In the genomic region with DNA sequence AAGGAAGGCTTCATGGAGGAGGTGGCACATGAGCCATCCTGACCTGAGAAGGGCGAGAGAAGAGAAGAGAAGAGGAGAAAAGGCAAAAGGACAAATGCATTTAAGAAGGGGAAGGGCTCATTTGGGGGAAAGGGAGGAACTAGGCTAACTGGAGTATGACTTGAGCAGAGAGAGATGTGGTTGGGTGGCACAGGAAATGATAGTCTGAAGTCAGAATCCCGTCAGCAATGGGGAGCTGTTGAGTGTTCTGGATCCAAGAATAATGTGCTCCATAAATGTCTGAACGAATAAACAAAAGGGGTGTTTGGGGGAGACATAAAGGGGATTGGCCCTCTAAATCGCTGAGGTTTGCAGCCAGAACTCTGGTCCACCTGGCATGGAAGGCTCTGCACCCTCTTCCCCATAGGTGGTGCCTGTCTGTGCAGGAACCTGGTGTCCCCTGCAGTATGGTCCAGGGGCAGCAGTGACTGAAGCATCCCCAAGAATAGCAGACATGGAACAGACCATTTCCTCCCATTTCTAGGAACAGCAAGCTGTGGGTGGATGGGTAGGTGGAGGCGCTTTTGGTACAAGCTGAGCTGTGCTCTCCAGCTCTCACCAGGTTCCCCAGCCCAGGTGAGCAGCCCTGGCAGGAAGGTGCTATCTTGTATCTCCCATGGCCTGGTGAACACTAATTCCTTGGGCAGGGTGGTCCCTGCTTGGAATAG, we compare ENCODE assay signal across 17 cellular contexts. TPM values are rescaled to one million over a fixed set of nuclear protein-coding genes. Genes with fewer than 3 reads are reported as not detected.
A peak's percentile ranks its signal among the peaks of the same experiment; 100 is the strongest.
DNase-seq lines count a peak whose midpoint lies in the region; ATAC-seq, FAIRE-seq and TF ChIP-seq lines count a peak whose summit lies in the region.
"Had no signal": no experiment of that assay in that cellular context is flagged by ENCODE, and none has a peak within 500 bp of the region (broad histone marks: within the 10 kb centered on the region; RNA-seq: fewer than 3 reads in every experiment).

No MANE protein-coding gene starts in this region.

- no peak overlapping the region for H2BK5ac ChIP-seq in H1 (ENCODE audit: low read depth, low read length)

- no peaks in the 10 kb centered on the region for H3K27me3 ChIP-seq in H1 (replicated peaks in 1 of 4; ENCODE audit: control insufficient read depth in 3 of 4, extremely low read depth in 1 of 4, insufficient read depth in 3 of 4, low read length in 3 of 4)

- H3K14ac ChIP-seq in H1 (ENCODE audit: insufficient read length): no peak overlapping the region

- no peaks in the 10 kb centered on the region for H3K9me3 ChIP-seq in H1 (ENCODE audit: insufficient read depth in 2 of 2, low read depth in 1 of 2, low read length in 1 of 2)

- H3K9ac ChIP-seq in H1 (replicated peaks in 1 of 4; ENCODE audit: extremely low read depth in 1 of 4, low read depth in 3 of 4, low read length in 3 of 4): no peak overlapping the region
- H3K9ac ChIP-seq: GM23248, KMS-11 had no signal

- H4K91ac ChIP-seq in H1 (replicated peaks; ENCODE audit: insufficient read length, low read length): peak overlapping the region; percentile 53

- WGBS in H1 (ENCODE audit: extremely low coverage in 1 of 2, insufficient coverage in 1 of 2, insufficient read length in 1 of 2, insufficient replicate concordance in 2 of 2, low coverage in 1 of 2, low lambda C conversion rate in 2 of 2, missing lambda C conversion rate in 1 of 2), 2 experiments: 93% methylated on average over 5 of the region's 5 CpGs; no CpG with 5 or more reads in 1 of the 2 experiments

- no peaks in the 10 kb centered on the region for H3K79me2 ChIP-seq in H1 (ENCODE audit: control insufficient read depth in 1 of 2, insufficient read depth in 2 of 2, low read length in 2 of 2)

- no peaks in the 10 kb centered on the region for H3K79me1 ChIP-seq in H1 (ENCODE audit: low read depth, low read length)

- no peaks in the 10 kb centered on the region for H3K36me3 ChIP-seq in H1 (ENCODE audit: control insufficient read depth in 2 of 4, insufficient read depth in 4 of 4, low read length in 3 of 4)

- no peak overlapping the region for H3K4me2 ChIP-seq in H1 (ENCODE audit: insufficient read depth in 1 of 2, low read depth in 2 of 2, low read length in 2 of 2)
- H3K4me2 ChIP-seq: KMS-11 had no signal

- no peak for TF ChIP-seq RAD21 in H1 (IDR thresholded peaks at IDR 0.05 in 1 of 2, conservative IDR thresholded peaks at IDR 0.05 in 1 of 2; ENCODE audit: low read depth in 2 of 2, low read length in 2 of 2)

- no peak overlapping the region for H2BK15ac ChIP-seq in H1 (ENCODE audit: low read length)

- in situ Hi-C loops in GM13976 (cut with MboI; ENCODE audit: low sequenced_read_pairs, unreplicated experiment): no loop called here

- no peak for ATAC-seq in GM21423 (IDR thresholded peaks at IDR 0.05; ENCODE audit: unreplicated experiment)
- no peak for ATAC-seq in HG03175 (IDR thresholded peaks at IDR 0.05; ENCODE audit: unreplicated experiment)
- ATAC-seq in GM21619 (IDR thresholded peaks at IDR 0.05; ENCODE audit: unreplicated experiment): no peak

- CTCF ChIA-PET in H1 (lab: Charles Lee; ENCODE audit: partially characterized antibody): interaction anchor here (1.0 to 2.8 kb wide), 6 partner anchors 12 to 79 kb away, joined by 3 to 12 read pairs (median 6); no protein-coding TSS in a partner anchor

- no peak overlapping the region for H3K27ac ChIP-seq in H1 (ENCODE audit: low read depth, low read length)
- H3K27ac ChIP-seq: 22Rv1, C4-2B, GM23248, KMS-11 had no signal

- TF ChIP-seq POLR2A in H1 (IDR thresholded peaks at IDR 0.05; ENCODE audit: control extremely low read depth in 1 of 2, low read depth in 2 of 2, low read length in 2 of 2): no peak

- H2BK20ac ChIP-seq in H1 (ENCODE audit: low read length): no peak overlapping the region

- H2BK12ac ChIP-seq in H1 (ENCODE audit: low read depth, low read length): no peak overlapping the region

- no peak overlapping the region for H3K4ac ChIP-seq in H1 (replicated peaks; ENCODE audit: insufficient read length, low read depth, low read length)

- no peak overlapping the region for H2BK120ac ChIP-seq in H1 (replicated peaks; ENCODE audit: low read depth, low read length)

- H2AK5ac ChIP-seq in H1 (ENCODE audit: low read depth, low read length): 0 out of 2 replicates have a peak overlapping the region, but pooled peaks have one; percentile 58

- no peak overlapping the region for H3K4me3 ChIP-seq in H1 (ENCODE audit: extremely low read depth in 1 of 4, insufficient read depth in 2 of 4, low read depth in 3 of 4, low read length in 4 of 4)
- H3K4me3 ChIP-seq: GM23248 had no signal

- H3K23me2 ChIP-seq in H1 (ENCODE audit: low read depth, low read length): no peaks in the 10 kb centered on the region

- H4K8ac ChIP-seq in H1 (ENCODE audit: extremely low read depth, insufficient read depth, low read length): no peak overlapping the region

- H3K4me1 ChIP-seq in H1 (replicated peaks in 1 of 4; ENCODE audit: control insufficient read depth in 3 of 4, insufficient read depth in 4 of 4, low read length in 3 of 4): peaks cover under 1 to 21% (median 5%) of the 10 kb centered on the region in 4 experiments

- no peak for TF ChIP-seq EP300 in H1 (IDR thresholded peaks at IDR 0.05; ENCODE audit: borderline replicate concordance in 1 of 2, low read depth in 2 of 2, low read length in 2 of 2)

- TF ChIP-seq CTCF in H1 (IDR thresholded peaks at IDR 0.05; ENCODE audit: control extremely low read depth in 1 of 3, insufficient read depth in 1 of 3, low read depth in 1 of 3, low read length in 3 of 3) (no peak), GM13976 (IDR thresholded peaks at IDR 0.05; ENCODE audit: borderline replicate concordance, control extremely low read depth, extremely low read depth, insufficient read depth, missing control alignments) (no peak)

- POLR2A ChIA-PET in H1 (lab: Charles Lee; ENCODE audit: partially characterized antibody): no interaction called here

- no peak overlapping the region for H4K5ac ChIP-seq in H1 (ENCODE audit: insufficient read length, low read depth, low read length)

- no peaks in the 10 kb centered on the region for H4K20me1 ChIP-seq in H1 (replicated peaks in 1 of 2; ENCODE audit: control insufficient read depth in 1 of 2, insufficient read depth in 2 of 2, low read length in 2 of 2)

- H3K23ac ChIP-seq in H1 (ENCODE audit: insufficient read length): no peak overlapping the region

- peak; percentile 7 for DNase-seq in SKM-1 treated with dmso at 0.1 percent for 144 hours (lab: John Stamatoyannopoulos, UW; ENCODE audit: unreplicated experiment)
- no peak for DNase-seq in SKM-1 (lab: John Stamatoyannopoulos, UW; ENCODE audit: unreplicated experiment)
- DNase-seq in H1 (ENCODE audit: low read depth in 1 of 2, low spot score in 2 of 2): no peak
- peak; percentile 41 for DNase-seq in occipital lobe (lab: John Stamatoyannopoulos, UW)
- no peak for DNase-seq in GM13976 (ENCODE audit: low spot score)
- DNase-seq: GM23248, NCI-H1092, NCI-H2227 treated with DMSO at 0.1 percent for 48 hours, NCI-H524 treated with DMSO at 0.1 percent for 48 hours, OCI-M1, RPMI8226 had no signal

- H3K56ac ChIP-seq in H1 (replicated peaks; ENCODE audit: insufficient read length, low read depth, low read length): no peak overlapping the region

- no peak overlapping the region; the same call in 1 of the 2 replicates for H3K18ac ChIP-seq in H1 (ENCODE audit: extremely low read depth, low read length)

- no peak overlapping the region for H2AFZ ChIP-seq in H1 (ENCODE audit: low read length)
- H2AFZ ChIP-seq: GM23248 had no signal

- FAIRE-seq in H1 (lab: Jason Lieb, UNC): no peak

TF ChIP-seq in H1, 55 proteins besides CTCF, POLR2A, EP300 and RAD21:
- TF ChIP-seq CREB1 (IDR thresholded peaks at IDR 0.05) (no peak), CHD2 (IDR thresholded peaks at IDR 0.05; ENCODE audit: low read length) (no peak), KDM5A (IDR thresholded peaks at IDR 0.05; ENCODE audit: low read length) (no peak), GTF2F1 (IDR thresholded peaks at IDR 0.05; ENCODE audit: borderline replicate concordance, low read depth, low read length) (no peak), KDM4A (IDR thresholded peaks at IDR 0.05; ENCODE audit: low read depth, low read length, severe bottlenecking) (no peak), FOSL1 (IDR thresholded peaks at IDR 0.05; ENCODE audit: insufficient read depth, low read depth, low read length) (no peak), CBX8 (IDR thresholded peaks at IDR 0.05; ENCODE audit: borderline replicate concordance, low read depth, low read length) (no peak), CHD1 (IDR thresholded peaks at IDR 0.05; ENCODE audit: low read depth, low read length) (no peak), ATF3 (IDR thresholded peaks at IDR 0.05; ENCODE audit: insufficient read depth, low read depth, low read length) (no peak), SRF (IDR thresholded peaks at IDR 0.05; ENCODE audit: low read depth, low read length) (no peak), TAF7 (optimal IDR thresholded peaks at IDR 0.05; ENCODE audit: borderline replicate concordance, low read depth, low read length) (no peak)
- TF ChIP-seq, protein P1, sequence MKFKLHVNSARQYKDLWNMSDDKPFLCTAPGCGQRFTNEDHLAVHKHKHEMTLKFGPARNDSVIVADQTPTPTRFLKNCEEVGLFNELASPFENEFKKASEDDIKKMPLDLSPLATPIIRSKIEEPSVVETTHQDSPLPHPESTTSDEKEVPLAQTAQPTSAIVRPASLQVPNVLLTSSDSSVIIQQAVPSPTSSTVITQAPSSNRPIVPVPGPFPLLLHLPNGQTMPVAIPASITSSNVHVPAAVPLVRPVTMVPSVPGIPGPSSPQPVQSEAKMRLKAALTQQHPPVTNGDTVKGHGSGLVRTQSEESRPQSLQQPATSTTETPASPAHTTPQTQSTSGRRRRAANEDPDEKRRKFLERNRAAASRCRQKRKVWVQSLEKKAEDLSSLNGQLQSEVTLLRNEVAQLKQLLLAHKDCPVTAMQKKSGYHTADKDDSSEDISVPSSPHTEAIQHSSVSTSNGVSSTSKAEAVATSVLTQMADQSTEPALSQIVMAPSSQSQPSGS (IDR thresholded peaks at IDR 0.05; ENCODE audit: low read length): no peak

RNA-seq across cellular contexts. Expression of gene CORO2B, which starts 15.2 kb away (rescaled TPM):
- total RNA-seq in H1 (2021; fragmentation: NEBNext Ultra II Directional; extraction: Animal tissue kit (Norgen Biotek cat#: 25700)): 3.4 and 4.7 TPM in 2 replicates
- 6.1 and 6.7 TPM in 2 replicates for polyA plus RNA-seq in H1 (2011; rRNA removed)
- 3.5 TPM for polyA plus RNA-seq in H1 (2011; cell fraction: cytosol; rRNA removed)
- polyA plus RNA-seq in H1 (2011; cell fraction: nucleus; rRNA removed): 5.4 TPM
- polyA plus RNA-seq in H1 (2012, experiment 1 of 2): 3.8 to 5.5 TPM (median 4.8 TPM) in 4 replicates
- polyA plus RNA-seq in H1 (2012, experiment 2 of 2): 3.7 TPM
- 2.4 TPM for polyA plus RNA-seq in H1 (2013, experiment 1 of 2)
- polyA plus RNA-seq in H1 (2013, experiment 2 of 2): 2.2 TPM
- 4.0 TPM in 2 replicates for polyA minus RNA-seq in H1 (2011; rRNA and poly(A)+ RNA removed)
- polyA minus RNA-seq in H1 (2011; cell fraction: cytosol; rRNA and poly(A)+ RNA removed): 2.9 TPM
- 2.2 TPM for polyA minus RNA-seq in H1 (2011; cell fraction: nucleus; rRNA and poly(A)+ RNA removed)
- total RNA-seq in occipital lobe: 19.8 TPM

Comparison
In these comparisons a context has a peak if more than half of its experiments do, and no peak if none do; other contexts are left out.
1. DNase-seq: peak in SKM-1 treated with dmso at 0.1 percent for 144 hours (single experiment) and occipital lobe (single experiment); none in SKM-1 (single experiment), H1 (0 of 2) and GM13976 (single experiment).